ENCODE assay signal across 1 cellular context in the genomic region with DNA sequence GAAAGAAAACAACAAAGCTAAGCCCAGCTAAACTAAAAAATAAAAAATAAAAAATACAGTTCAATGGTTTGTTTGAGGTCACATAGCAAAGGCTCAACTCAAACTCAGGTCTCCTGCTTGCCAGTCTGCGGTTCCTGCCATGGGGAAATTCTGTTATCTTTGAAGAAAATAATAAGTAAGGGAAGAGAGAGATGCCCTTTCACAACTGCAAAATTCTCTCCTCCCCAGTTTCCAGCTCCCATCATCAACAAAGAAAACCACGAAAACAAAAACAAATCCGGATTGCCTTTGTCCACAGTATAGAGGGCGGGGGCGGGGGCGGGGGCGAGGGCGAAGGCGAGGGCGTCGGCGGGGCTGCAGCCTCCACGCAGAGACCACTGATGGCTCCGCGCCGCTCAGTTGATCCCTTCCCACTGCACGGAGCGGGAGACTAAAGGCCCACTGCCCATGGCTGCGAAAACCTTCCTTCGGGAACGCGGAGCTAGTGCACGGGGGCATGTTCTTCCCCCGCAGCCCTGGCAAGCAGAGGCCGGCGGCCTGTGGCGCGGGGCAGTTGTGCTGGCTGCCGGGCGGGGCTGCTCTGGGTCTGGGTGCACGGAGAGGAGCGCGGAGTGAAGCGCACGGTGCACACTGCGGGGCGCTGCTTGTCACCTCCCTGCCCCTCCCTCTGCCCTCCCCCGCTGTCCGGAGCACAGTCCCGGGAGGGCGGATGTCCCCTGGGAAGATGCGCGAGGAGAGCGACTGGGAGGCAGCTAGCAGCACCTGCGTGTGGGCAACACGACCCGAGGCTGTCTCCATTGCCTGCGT.
A peak's percentile ranks its signal among the peaks of the same experiment; 100 is the strongest.
TF ChIP-seq lines count a peak whose summit lies in the region.

No MANE protein-coding gene starts in this region.

TF ChIP-seq in K562, 482 proteins besides CTCF, POLR2A, EP300 and RAD21 (continued from another document):
- TF ChIP-seq, protein P1, sequence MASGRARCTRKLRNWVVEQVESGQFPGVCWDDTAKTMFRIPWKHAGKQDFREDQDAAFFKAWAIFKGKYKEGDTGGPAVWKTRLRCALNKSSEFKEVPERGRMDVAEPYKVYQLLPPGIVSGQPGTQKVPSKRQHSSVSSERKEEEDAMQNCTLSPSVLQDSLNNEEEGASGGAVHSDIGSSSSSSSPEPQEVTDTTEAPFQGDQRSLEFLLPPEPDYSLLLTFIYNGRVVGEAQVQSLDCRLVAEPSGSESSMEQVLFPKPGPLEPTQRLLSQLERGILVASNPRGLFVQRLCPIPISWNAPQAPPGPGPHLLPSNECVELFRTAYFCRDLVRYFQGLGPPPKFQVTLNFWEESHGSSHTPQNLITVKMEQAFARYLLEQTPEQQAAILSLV (tag; IDR thresholded peaks at IDR 0.05) = no peak
- TF ChIP-seq KLF10 (CRISPR knock-in tag; IDR thresholded peaks at IDR 0.05) (no peak), ZBED1 (IDR thresholded peaks at IDR 0.05) (no peak), SMARCE1 (IDR thresholded peaks at IDR 0.05) (peak; percentile 33; the same call in 1 of the 2 replicates), CHD1 (IDR thresholded peaks at IDR 0.05; ENCODE audit: low read length) (peak; percentile 35), TRIM24 (IDR thresholded peaks at IDR 0.05) (peak in 1 of 2 experiments; percentile 49; a peak in 1 of 4 replicates), ZBTB9 (CRISPR knock-in tag; IDR thresholded peaks at IDR 0.05) (no peak; the same call in 1 of the 2 replicates), ARID4B (CRISPR knock-in tag; IDR thresholded peaks at IDR 0.05) (peak; percentile 70; the same call in 1 of the 2 replicates), TEAD1 (CRISPR knock-in tag; IDR thresholded peaks at IDR 0.05) (0 out of 4 replicates have a peak, but pooled peaks of 1 of the 2 experiments have one; percentile 62), GABPB1 (CRISPR knock-in tag; IDR thresholded peaks at IDR 0.05) (peak; percentile 72; the same call in 1 of the 2 replicates), ZNF592 (IDR thresholded peaks at IDR 0.05) (peak; percentile 76), CCNT2 (IDR thresholded peaks at IDR 0.05; ENCODE audit: borderline replicate concordance, extremely low read depth, insufficient read length, low read depth, low read length) (peak; percentile 83), JUND (IDR thresholded peaks at IDR 0.05; ENCODE audit: borderline replicate concordance, low read depth, low read length) (peak; percentile 55; the same call in 1 of the 2 replicates), JUND (tag; IDR thresholded peaks at IDR 0.05; ENCODE audit: borderline replicate concordance, low read depth, low read length) (peak; percentile 37; the same call in 1 of the 3 replicates), ZNF263 (CRISPR knock-in tag; IDR thresholded peaks at IDR 0.05; ENCODE audit: borderline replicate concordance) (peak; percentile 96), DPF2 (IDR thresholded peaks at IDR 0.05) (peak; percentile 67), HDAC1 (IDR thresholded peaks at IDR 0.05) (peak in 1 of 2 experiments; percentile 72; a peak in 1 of 4 replicates), PHTF2 (CRISPR knock-in tag; IDR thresholded peaks at IDR 0.05) (no peak), ZBTB1 (CRISPR knock-in tag; IDR thresholded peaks at IDR 0.05; ENCODE audit: borderline replicate concordance, low read depth) (0 out of 2 replicates have a peak, but pooled peaks have one; percentile 23), KLF13 (tag; IDR thresholded peaks at IDR 0.05; ENCODE audit: borderline replicate concordance, low read depth) (peak; percentile 52; the same call in 1 of the 2 replicates), ZNF217 (CRISPR knock-in tag; IDR thresholded peaks at IDR 0.05) (no peak), MYNN (IDR thresholded peaks at IDR 0.05) (peak; percentile 62; the same call in 1 of the 2 replicates), MYNN (CRISPR knock-in tag; IDR thresholded peaks at IDR 0.05) (no peak), ZNF444 (CRISPR knock-in tag; IDR thresholded peaks at IDR 0.05) (peak; percentile 70; the same call in 1 of the 2 replicates), SUPT5H (IDR thresholded peaks at IDR 0.05) (0 out of 2 replicates have a peak, but pooled peaks have one; percentile 43), NONO (IDR thresholded peaks at IDR 0.05; ENCODE audit: low read depth in 2 of 2, low read length in 1 of 2) (0 out of 4 replicates have a peak, but pooled peaks of 1 of the 2 experiments have one; percentile 27)
- TF ChIP-seq, protein P2, sequence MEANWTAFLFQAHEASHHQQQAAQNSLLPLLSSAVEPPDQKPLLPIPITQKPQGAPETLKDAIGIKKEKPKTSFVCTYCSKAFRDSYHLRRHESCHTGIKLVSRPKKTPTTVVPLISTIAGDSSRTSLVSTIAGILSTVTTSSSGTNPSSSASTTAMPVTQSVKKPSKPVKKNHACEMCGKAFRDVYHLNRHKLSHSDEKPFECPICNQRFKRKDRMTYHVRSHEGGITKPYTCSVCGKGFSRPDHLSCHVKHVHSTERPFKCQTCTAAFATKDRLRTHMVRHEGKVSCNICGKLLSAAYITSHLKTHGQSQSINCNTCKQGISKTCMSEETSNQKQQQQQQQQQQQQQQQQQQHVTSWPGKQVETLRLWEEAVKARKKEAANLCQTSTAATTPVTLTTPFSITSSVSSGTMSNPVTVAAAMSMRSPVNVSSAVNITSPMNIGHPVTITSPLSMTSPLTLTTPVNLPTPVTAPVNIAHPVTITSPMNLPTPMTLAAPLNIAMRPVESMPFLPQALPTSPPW (CRISPR knock-in tag; IDR thresholded peaks at IDR 0.05) = peak; percentile 93
- TF ChIP-seq, protein P3, sequence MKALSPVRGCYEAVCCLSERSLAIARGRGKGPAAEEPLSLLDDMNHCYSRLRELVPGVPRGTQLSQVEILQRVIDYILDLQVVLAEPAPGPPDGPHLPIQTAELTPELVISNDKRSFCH (CRISPR knock-in tag; IDR thresholded peaks at IDR 0.05) = no peak
- TF ChIP-seq, protein P3 (tag; IDR thresholded peaks at IDR 0.05) = peak; percentile 61; the same call in 1 of the 2 replicates
- TF ChIP-seq, protein P4, sequence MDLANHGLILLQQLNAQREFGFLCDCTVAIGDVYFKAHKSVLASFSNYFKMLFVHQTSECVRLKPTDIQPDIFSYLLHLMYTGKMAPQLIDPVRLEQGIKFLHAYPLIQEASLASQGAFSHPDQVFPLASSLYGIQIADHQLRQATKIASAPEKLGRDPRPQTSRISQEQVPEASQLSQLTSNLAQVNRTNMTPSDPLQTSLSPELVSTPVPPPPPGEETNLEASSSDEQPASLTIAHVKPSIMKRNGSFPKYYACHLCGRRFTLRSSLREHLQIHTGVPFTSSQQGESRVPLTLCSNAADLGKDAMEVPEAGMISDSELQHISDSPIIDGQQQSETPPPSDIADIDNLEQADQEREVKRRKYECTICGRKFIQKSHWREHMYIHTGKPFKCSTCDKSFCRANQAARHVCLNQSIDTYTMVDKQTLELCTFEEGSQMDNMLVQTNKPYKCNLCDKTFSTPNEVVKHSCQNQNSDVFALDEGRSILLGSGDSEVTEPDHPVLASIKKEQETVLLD (IDR thresholded peaks at IDR 0.05) = peak; percentile 48; the same call in 1 of the 2 replicates
- TF ChIP-seq, protein P5, sequence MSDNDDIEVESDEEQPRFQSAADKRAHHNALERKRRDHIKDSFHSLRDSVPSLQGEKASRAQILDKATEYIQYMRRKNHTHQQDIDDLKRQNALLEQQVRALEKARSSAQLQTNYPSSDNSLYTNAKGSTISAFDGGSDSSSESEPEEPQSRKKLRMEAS (CRISPR knock-in tag; IDR thresholded peaks at IDR 0.05) = peak; percentile 63
